29 cellular contexts compared by ENCODE assay signal in genomic region chr1:214777364-214777763, GRCh38.
"Had no signal": no experiment of that assay in that cellular context is flagged by ENCODE, and none has a peak within 500 bp of the region (broad histone marks: within the 10 kb centered on the region; RNA-seq: fewer than 3 reads in every experiment).

No MANE protein-coding gene starts in this region.

- FAIRE-seq: colon, endometrium, endothelial cell of umbilical vein had no signal

- DNase-seq: colonic mucosa; cortex of kidney; dermis blood vessel endothelial cell; dorsolateral prefrontal cortex; effector CD4-positive, alpha-beta T cell; effector CD8-positive, alpha-beta T cell; effector memory CD4-positive, alpha-beta T cell; effector memory CD8-positive, alpha-beta T cell; endodermal cell; erythroblast; esophagus squamous epithelium; foreskin fibroblast; foreskin keratinocyte; foreskin melanocyte; gastrocnemius medialis; glutamatergic neuron; head of caudate nucleus; heart left ventricle; heart right ventricle had no signal

- H3K27ac Mint-ChIP-seq: dendritic cell treated with granulocyte-macrophage colony-stimulating factor and Interleukin-4, amounts not matched to agents 40 ng/mL and 50 ng/mL, for 4 days; effector memory CD8-positive, alpha-beta T cell; endodermal cell had no signal

- H3K36me3 ChIP-seq: colonic mucosa, esophagus muscularis mucosa, esophagus squamous epithelium, gastrocnemius medialis, gastroesophageal sphincter, heart left ventricle, heart right ventricle had no signal

- H3K4me2 ChIP-seq: hepatocyte had no signal

- H3K4me3 Mint-ChIP-seq: dendritic cell treated with granulocyte-macrophage colony-stimulating factor and Interleukin-4, amounts not matched to agents 40 ng/mL and 50 ng/mL, for 4 days; effector memory CD8-positive, alpha-beta T cell; endodermal cell had no signal

- H3K27me3 Mint-ChIP-seq: dendritic cell treated with granulocyte-macrophage colony-stimulating factor and Interleukin-4, amounts not matched to agents 40 ng/mL and 50 ng/mL, for 4 days; effector memory CD8-positive, alpha-beta T cell had no signal

- ATAC-seq: effector memory CD8-positive, alpha-beta T cell; esophagus mucosa; foreskin keratinocyte; gastrocnemius medialis; gastroesophageal sphincter; heart left ventricle; heart right ventricle had no signal

- H3K4me3 ChIP-seq: colonic mucosa, coronary artery, dorsolateral prefrontal cortex, esophagus muscularis mucosa, esophagus squamous epithelium, gastrocnemius medialis, gastroesophageal sphincter, heart left ventricle, heart right ventricle, hepatocyte had no signal

- H3K9me3 ChIP-seq: colonic mucosa, esophagus squamous epithelium, gastrocnemius medialis, gastroesophageal sphincter had no signal

- H3K4me1 ChIP-seq: colonic mucosa, esophagus muscularis mucosa, esophagus squamous epithelium, foreskin keratinocyte, gastrocnemius medialis, gastroesophageal sphincter, heart left ventricle, heart right ventricle had no signal

- H3K27ac ChIP-seq: colonic mucosa, coronary artery, dorsolateral prefrontal cortex, epithelial cell of prostate, esophagus muscularis mucosa, esophagus squamous epithelium, foreskin keratinocyte, gastrocnemius medialis, gastroesophageal sphincter, heart left ventricle, heart right ventricle, hepatocyte had no signal
